ENCODE assay signal across 8 cellular contexts in genomic region chr10:92965314-92965713, GRCh38.
DNase-seq lines count a peak whose midpoint lies in the region; ATAC-seq and TF ChIP-seq lines count a peak whose summit lies in the region.

No MANE protein-coding gene starts in this region.

- H3K4me1 ChIP-seq in gastroesophageal sphincter, result no peaks in the 10 kb centered on the region

- WGBS in gastroesophageal sphincter (ENCODE audit: low coverage in 1 of 2), 2 donors, result 40 to 50% methylated on average over 2 of the region's 2 CpGs

- DNase-seq in D341Med (ENCODE audit: low spot score), result peak; percentile 6
- peak; percentile 3 for DNase-seq in HPDE6-E6E7 (ENCODE audit: extremely low spot score)
- DNase-seq in SKM-1 treated with dmso at 0.1 percent for 144 hours (lab: John Stamatoyannopoulos, UW; ENCODE audit: unreplicated experiment), result peak; percentile 27
- peak; percentile 18 for DNase-seq in stromal cell of bone marrow (ENCODE audit: low read depth)
- no peak for DNase-seq in cortex of kidney (lab: John Stamatoyannopoulos, UW)
- no peak for DNase-seq in activated naive CD4-positive, alpha-beta T cell treated with anti-CD3 and anti-CD28 coated beads, Interleukin-2, amount 50 U/mL, for 16 hours

- ATAC-seq in gastroesophageal sphincter, result no peak
- no peak for ATAC-seq in HG02678 (IDR thresholded peaks at IDR 0.05; ENCODE audit: unreplicated experiment)

- no peak overlapping the region for H3K4me3 ChIP-seq in gastroesophageal sphincter

- H3K27ac ChIP-seq in gastroesophageal sphincter, result no peak overlapping the region

- H3K27me3 ChIP-seq in gastroesophageal sphincter, result no peaks in the 10 kb centered on the region

- peak; percentile 41 to 61 (median 54) for TF ChIP-seq CTCF in gastroesophageal sphincter (IDR thresholded peaks at IDR 0.05)

- peaks cover 0 to 9% of the 10 kb centered on the region in 2 donors for H3K36me3 ChIP-seq in gastroesophageal sphincter

- TF ChIP-seq EP300 in gastroesophageal sphincter (IDR thresholded peaks at IDR 0.05), result no peak

- no peak for TF ChIP-seq POLR2A in gastroesophageal sphincter (IDR thresholded peaks at IDR 0.05)

- H3K9me3 ChIP-seq in gastroesophageal sphincter, result no peaks in the 10 kb centered on the region

Comparison
In these comparisons a context has a peak if more than half of its experiments do, and no peak if none do; other contexts are left out.
1. DNase-seq: peak in D341Med (single experiment), HPDE6-E6E7 (single experiment), SKM-1 treated with dmso at 0.1 percent for 144 hours (single experiment) and stromal cell of bone marrow (single experiment); none in cortex of kidney (single experiment) and activated naive CD4-positive, alpha-beta T cell treated with anti-CD3 and anti-CD28 coated beads, Interleukin-2, amount 50 U/mL, for 16 hours (single experiment).